In genomic region chr19:2474232-2475017, GRCh38 we compare ENCODE assay signal across 1 cellular context.
TF ChIP-seq lines count a peak whose summit lies in the region.

No MANE protein-coding gene starts in this region.

TF ChIP-seq in SK-N-SH, 30 proteins besides CTCF, POLR2A, EP300 and RAD21 (continued from another document):
- peak; percentile 73 for TF ChIP-seq FOSL2 (IDR thresholded peaks at IDR 0.05; ENCODE audit: borderline replicate concordance, low read depth)
- peak; percentile 46; the same call in 1 of the 2 replicates for TF ChIP-seq RXRA (IDR thresholded peaks at IDR 0.05; ENCODE audit: borderline replicate concordance, low read depth)
- peak; percentile 42 for TF ChIP-seq JUND (IDR thresholded peaks at IDR 0.05)
- no peak for TF ChIP-seq FOXM1 (IDR thresholded peaks at IDR 0.05; ENCODE audit: low read depth)
- peak; percentile 17; the same call in 1 of the 2 replicates for TF ChIP-seq TEAD4 (IDR thresholded peaks at IDR 0.05; ENCODE audit: borderline replicate concordance, insufficient read depth)
- TF ChIP-seq YY1 (IDR thresholded peaks at IDR 0.05; ENCODE audit: low read depth) = no peak
- peak; percentile 51; the same call in 1 of the 2 replicates for TF ChIP-seq SIN3A (IDR thresholded peaks at IDR 0.05; ENCODE audit: borderline replicate concordance, low read depth, low read length)
- TF ChIP-seq EZH2phosphoT487 (IDR thresholded peaks at IDR 0.05; ENCODE audit: borderline replicate concordance, low read depth) = no peak
- TF ChIP-seq MEF2A (IDR thresholded peaks at IDR 0.05; ENCODE audit: borderline replicate concordance, low read depth) = no peak
- TF ChIP-seq CHD2 (IDR thresholded peaks at IDR 0.05; ENCODE audit: low read length, partially characterized antibody) = no peak
- no peak for TF ChIP-seq POLR2AphosphoS5 (IDR thresholded peaks at IDR 0.05; ENCODE audit: low read depth, low read length)
- TF ChIP-seq TAF1 (IDR thresholded peaks at IDR 0.05; ENCODE audit: borderline replicate concordance, low read depth, low read length) = no peak
- TF ChIP-seq IRF3 (IDR thresholded peaks at IDR 0.05; ENCODE audit: low read depth, low read length) = no peak
- TF ChIP-seq GATA2 (CRISPR knock-in tag; IDR thresholded peaks at IDR 0.05) = no peak
- TF ChIP-seq USF2 (IDR thresholded peaks at IDR 0.05; ENCODE audit: borderline replicate concordance, low read depth, low read length) = no peak
- 0 out of 2 replicates have a peak, but pooled peaks have one; percentile 7 for TF ChIP-seq MXI1 (IDR thresholded peaks at IDR 0.05; ENCODE audit: low read depth, low read length)
- TF ChIP-seq REST (IDR thresholded peaks at IDR 0.05; ENCODE audit: low read depth, low read length) = no peak
- no peak for TF ChIP-seq FOXJ3 (CRISPR knock-in tag; IDR thresholded peaks at IDR 0.05)
- no peak for TF ChIP-seq RCOR1 (IDR thresholded peaks at IDR 0.05; ENCODE audit: low read length)
- no peak for TF ChIP-seq ELF1 (IDR thresholded peaks at IDR 0.05)
- TF ChIP-seq NFIC (IDR thresholded peaks at IDR 0.05; ENCODE audit: borderline replicate concordance) = peak; percentile 47; the same call in 1 of the 2 replicates
